In genomic region chr20:62786100-62786499, GRCh38 we compare ENCODE assay signal across 32 cellular contexts. TPM values are rescaled to one million over a fixed set of nuclear protein-coding genes. Genes with fewer than 3 reads are reported as not detected.
A peak's percentile ranks its signal among the peaks of the same experiment; 100 is the strongest.
DNase-seq lines count a peak whose midpoint lies in the region; ATAC-seq and TF ChIP-seq lines count a peak whose summit lies in the region.
"Had no signal": no experiment of that assay in that cellular context is flagged by ENCODE, and none has a peak within 500 bp of the region (broad histone marks: within the 10 kb centered on the region; RNA-seq: fewer than 3 reads in every experiment).

No MANE protein-coding gene starts in this region.

- no peak overlapping the region for H2BK120ac ChIP-seq in neuronal stem cell (ENCODE audit: low read depth, low read length)

- peaks cover 24% of the 10 kb centered on the region for H3K4me1 Mint-ChIP-seq in glutamatergic neuron (ENCODE audit: low read depth, unreplicated experiment)

- H3K9me3 Mint-ChIP-seq in glutamatergic neuron (ENCODE audit: unreplicated experiment) = peaks cover 2% of the 10 kb centered on the region
- H3K9me3 Mint-ChIP-seq: activated CD8-positive, alpha-beta T cell treated with anti-CD3 and anti-CD28 coated beads for 36 hours; activated naive CD4-positive, alpha-beta T cell treated with anti-CD3 and anti-CD28 coated beads, Interleukin-2, amount 10 ng/mL, durations not matched to agents 7 days and 5 days; CD4-positive, CD25-positive, alpha-beta regulatory T cell; effector memory CD8-positive, alpha-beta T cell had no signal

- peak overlapping the region; percentile 57 for H2BK5ac ChIP-seq in neuronal stem cell (ENCODE audit: low read length)

- no peak overlapping the region for H3K9ac ChIP-seq in neuronal stem cell (ENCODE audit: low read depth, low read length, poor library complexity)

- H2BK15ac ChIP-seq in neuronal stem cell (ENCODE audit: low read length) = peak overlapping the region; percentile 89

- no peak overlapping the region for H4K8ac ChIP-seq in neuronal stem cell (ENCODE audit: low read depth, low read length)

- H3K79me1 ChIP-seq in neuronal stem cell (ENCODE audit: low read depth, low read length) = no peaks in the 10 kb centered on the region

- H3K27me3 Mint-ChIP-seq in glutamatergic neuron (ENCODE audit: unreplicated experiment) = peaks cover 4% of the 10 kb centered on the region
- H3K27me3 Mint-ChIP-seq: activated CD4-positive, alpha-beta T cell treated with anti-CD3 and anti-CD28 coated beads for 36 hours; activated CD8-positive, alpha-beta T cell treated with anti-CD3 and anti-CD28 coated beads for 36 hours; effector memory CD8-positive, alpha-beta T cell; naive B cell had no signal

- H3K27ac Mint-ChIP-seq in glutamatergic neuron (ENCODE audit: unreplicated experiment) = peak overlapping the region; percentile 55
- H3K27ac Mint-ChIP-seq: activated CD4-positive, alpha-beta T cell treated with anti-CD3 and anti-CD28 coated beads for 36 hours; activated CD8-positive, alpha-beta T cell treated with anti-CD3 and anti-CD28 coated beads for 36 hours; activated naive CD4-positive, alpha-beta T cell treated with anti-CD3 and anti-CD28 coated beads, Interleukin-2, amount 10 ng/mL, durations not matched to agents 7 days and 5 days; effector memory CD8-positive, alpha-beta T cell had no signal

- H3K18ac ChIP-seq in neuronal stem cell (ENCODE audit: low read length) = peak overlapping the region; percentile 96

- H4K91ac ChIP-seq in neuronal stem cell (ENCODE audit: low read depth, low read length, poor library complexity) = no peak overlapping the region

- peak overlapping the region; percentile 78 for H2AFZ ChIP-seq in neuronal stem cell (ENCODE audit: low read length)

- peak overlapping the region; percentile 8 for H3K4ac ChIP-seq in neuronal stem cell (ENCODE audit: low read length)

- no peak overlapping the region for H3K23ac ChIP-seq in neuronal stem cell (ENCODE audit: low read depth, low read length, poor library complexity)

- WGBS in neuronal stem cell (ENCODE audit: extremely low coverage in 2 of 2, insufficient read length in 2 of 2, insufficient replicate concordance in 1 of 2), 2 donors = no CpG with 5 or more reads among the region's 13 CpGs

- no peak overlapping the region for H3K4me3 ChIP-seq in neuronal stem cell (ENCODE audit: low read length in 2 of 2)
- no peak overlapping the region for H3K4me3 ChIP-seq in tibial artery
- H3K4me3 ChIP-seq: smooth muscle cell, thoracic aorta, uterus had no signal

- TF ChIP-seq CTCF in glutamatergic neuron (IDR thresholded peaks at IDR 0.05; ENCODE audit: partially characterized antibody, unreplicated experiment) (no peak), tibial artery (IDR thresholded peaks at IDR 0.05) (no peak)

- H3K4me2 ChIP-seq in neuronal stem cell (ENCODE audit: insufficient read depth, low read length, poor library complexity, severe bottlenecking) = no peak overlapping the region
- H3K4me2 ChIP-seq: smooth muscle cell had no signal

- peaks cover 6% of the 10 kb centered on the region for H3K36me3 Mint-ChIP-seq in glutamatergic neuron (ENCODE audit: unreplicated experiment)
- H3K36me3 Mint-ChIP-seq: activated naive CD4-positive, alpha-beta T cell treated with anti-CD3 and anti-CD28 coated beads, Interleukin-2, amount 10 ng/mL, durations not matched to agents 7 days and 5 days; CD4-positive, CD25-positive, alpha-beta regulatory T cell; naive B cell had no signal

- H3K4me3 Mint-ChIP-seq in glutamatergic neuron (ENCODE audit: unreplicated experiment) = no peak overlapping the region
- H3K4me3 Mint-ChIP-seq: activated CD4-positive, alpha-beta T cell treated with anti-CD3 and anti-CD28 coated beads for 36 hours; activated CD8-positive, alpha-beta T cell treated with anti-CD3 and anti-CD28 coated beads for 36 hours; activated naive CD4-positive, alpha-beta T cell treated with anti-CD3 and anti-CD28 coated beads, Interleukin-2, amount 10 ng/mL, durations not matched to agents 7 days and 5 days; effector memory CD8-positive, alpha-beta T cell; naive B cell had no signal

- peaks cover 0 to 19% (median 0%) of the 10 kb centered on the region in 3 experiments for H3K27me3 ChIP-seq in neuronal stem cell (ENCODE audit: control insufficient read depth in 3 of 3, insufficient read depth in 3 of 3, low read depth in 1 of 3, low read length in 3 of 3)
- H3K27me3 ChIP-seq in tibial artery = peaks cover 0 to 57% of the 10 kb centered on the region in 2 donors
- H3K27me3 ChIP-seq: uterus had no signal

- H2BK12ac ChIP-seq in neuronal stem cell (ENCODE audit: low read length) = peak overlapping the region; percentile 76

- intact Hi-C loops in tibial artery (cut with DNase I; ENCODE audit: low total_unique reads) = no loop called here

- no peak for TF ChIP-seq POLR2A in GM18505 (IDR thresholded peaks at IDR 0.05; ENCODE audit: borderline replicate concordance, extremely low read depth, insufficient read depth, insufficient read length)

- H3K9me3 ChIP-seq in neuronal stem cell (replicated peaks in 1 of 2; ENCODE audit: control insufficient read depth in 2 of 2, insufficient read depth in 1 of 2, low read depth in 1 of 2, low read length in 2 of 2) (peaks cover 0 to 2% of the 10 kb centered on the region in 2 donors), tibial artery (no peaks in the 10 kb centered on the region)
- H3K9me3 ChIP-seq: thoracic aorta, uterus had no signal

- H3K36me3 ChIP-seq in neuronal stem cell (replicated peaks in 1 of 2; ENCODE audit: control insufficient read depth in 2 of 2, insufficient read depth in 2 of 2, low read length in 2 of 2) = no peaks in the 10 kb centered on the region
- no peaks in the 10 kb centered on the region for H3K36me3 ChIP-seq in tibial artery
- H3K36me3 ChIP-seq: thoracic aorta, uterus had no signal

- H2AK5ac ChIP-seq in neuronal stem cell (ENCODE audit: low read depth, low read length) = peak overlapping the region; percentile 73

- H3K4me1 ChIP-seq in neuronal stem cell (ENCODE audit: control insufficient read depth in 2 of 2, insufficient read depth in 1 of 2, low read depth in 1 of 2, low read length in 2 of 2) = peaks cover 10 to 16% of the 10 kb centered on the region in 2 donors
- no peaks in the 10 kb centered on the region for H3K4me1 ChIP-seq in tibial artery
- H3K4me1 ChIP-seq: uterus had no signal

- H3K27ac ChIP-seq in neuronal stem cell (replicated peaks; ENCODE audit: low read length) = peak overlapping the region; percentile 79
- no peak overlapping the region for H3K27ac ChIP-seq in tibial artery
- H3K27ac ChIP-seq: thoracic aorta, uterus, VCaP had no signal

- peak; percentile 11 for DNase-seq in NCI-H1694 treated with DMSO at 0.1 percent for 48 hours (lab: John Stamatoyannopoulos, UW)
- DNase-seq in NCI-H1694 (lab: John Stamatoyannopoulos, UW) = no peak
- peak; percentile 9 for DNase-seq in NCI-H69 (lab: John Stamatoyannopoulos, UW)
- no peak for DNase-seq in glutamatergic neuron
- no peak for DNase-seq in neuronal stem cell (ENCODE audit: low spot score)
- no peak for DNase-seq in tibial artery
- DNase-seq: 8988T; activated CD4-positive, alpha-beta T cell treated with anti-CD3 and anti-CD28 coated beads for 36 hours; activated CD8-positive, alpha-beta memory T cell treated with anti-CD3 and anti-CD28 coated beads, Interleukin-2, amount 50 U/mL, for 48 hours; activated CD8-positive, alpha-beta T cell treated with anti-CD3 and anti-CD28 coated beads for 36 hours; activated naive CD4-positive, alpha-beta T cell treated with anti-CD3 and anti-CD28 coated beads, Interleukin-2, amount 10 ng/mL, durations not matched to agents 7 days and 5 days; amygdala; CD4-positive, CD25-positive, alpha-beta regulatory T cell; cortex of kidney; DND-41; effector memory CD8-positive, alpha-beta T cell; erythroblast; GOT3; midbrain; naive B cell; NCI-H187; NCI-H526 treated with DMSO at 0.1 percent for 48 hours; SIG-M5; stimulated activated naive CD8-positive, alpha-beta T cell treated with anti-CD3 and anti-CD28 coated beads, Interleukin-15, Interleukin-2, amounts not matched to agents 100 U/mL and 50 U/mL, for 24 hours; T1000; uterus had no signal

- H3K14ac ChIP-seq in neuronal stem cell (ENCODE audit: low read length) = peak overlapping the region; percentile 61

- no peak for ATAC-seq in HG03095 (IDR thresholded peaks at IDR 0.05; ENCODE audit: unreplicated experiment)
- no peak for ATAC-seq in GM18505 (IDR thresholded peaks at IDR 0.05; ENCODE audit: unreplicated experiment)
- ATAC-seq: activated CD4-positive, alpha-beta T cell treated with anti-CD3 and anti-CD28 coated beads for 36 hours; activated CD8-positive, alpha-beta T cell treated with anti-CD3 and anti-CD28 coated beads for 36 hours; effector memory CD8-positive, alpha-beta T cell; Panc1; stimulated activated naive CD8-positive, alpha-beta T cell treated with anti-CD3 and anti-CD28 coated beads, Interleukin-15, Interleukin-2, amounts not matched to agents 100 U/mL and 50 U/mL, for 24 hours had no signal

RNA-seq across cellular contexts. Expression of gene MRGBP, which starts 10.2 kb away (rescaled TPM):
- total RNA-seq in glutamatergic neuron (ENCODE audit: unreplicated experiment) = 15.6 TPM
- polyA plus RNA-seq in neuronal stem cell (2013, experiment 1 of 2) = 15.5 TPM
- 15.6 TPM for polyA plus RNA-seq in neuronal stem cell (2013, experiment 2 of 2)

RNA-seq across cellular contexts. Expression of gene OGFR, which starts 18.5 kb away (rescaled TPM):
- total RNA-seq in glutamatergic neuron (ENCODE audit: unreplicated experiment) = 70.5 TPM
- polyA plus RNA-seq in neuronal stem cell (2013, experiment 1 of 2) = 15.0 TPM
- 14.7 TPM for polyA plus RNA-seq in neuronal stem cell (2013, experiment 2 of 2)

RNA-seq across cellular contexts. Expression of gene COL9A3, which starts 30.8 kb away (rescaled TPM):
- 78.7 TPM for total RNA-seq in glutamatergic neuron (ENCODE audit: unreplicated experiment)
- 77.2 TPM for polyA plus RNA-seq in neuronal stem cell (2013, experiment 1 of 2)
- 77.0 TPM for polyA plus RNA-seq in neuronal stem cell (2013, experiment 2 of 2)
- total RNA-seq: activated CD4-positive, alpha-beta T cell treated with anti-CD3 and anti-CD28 coated beads for 36 hours; activated CD8-positive, alpha-beta T cell treated with anti-CD3 and anti-CD28 coated beads for 36 hours; CD4-positive, CD25-positive, alpha-beta regulatory T cell had no signal
- polyA plus RNA-seq: CD4-positive, CD25-positive, alpha-beta regulatory T cell had no signal

Comparison
In these comparisons a context has a peak if more than half of its experiments do, and no peak if none do; other contexts are left out.
1. DNase-seq: peak in NCI-H1694 treated with DMSO at 0.1 percent for 48 hours (single experiment) and NCI-H69 (single experiment); none in NCI-H1694 (single experiment), glutamatergic neuron (single experiment), neuronal stem cell (single experiment) and tibial artery (0 of 2).